30 cellular contexts compared by ENCODE assay signal in the genomic region with DNA sequence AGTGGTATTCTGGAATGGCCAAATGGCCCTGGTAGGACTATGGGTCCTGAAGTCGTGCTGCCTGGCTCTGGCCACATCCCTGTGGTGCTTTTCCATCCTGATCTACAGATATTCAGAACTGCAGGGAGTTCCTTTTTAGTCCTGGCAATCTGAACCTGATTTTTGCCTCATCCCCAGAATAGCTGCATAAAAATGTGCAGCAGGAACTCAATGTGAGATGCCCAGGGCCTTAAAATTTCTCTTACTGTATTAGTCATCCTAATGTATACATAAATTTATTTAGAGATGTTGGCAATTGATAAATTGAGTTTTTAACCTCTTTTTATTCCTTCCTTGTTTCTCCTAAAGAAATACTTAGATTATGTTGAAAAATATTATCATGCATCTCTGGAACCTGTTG. TPM values are rescaled to one million over a fixed set of nuclear protein-coding genes. Genes with fewer than 3 reads are reported as not detected.
"Had no signal": no experiment of that assay in that cellular context is flagged by ENCODE, and none has a peak within 500 bp of the region (broad histone marks: within the 10 kb centered on the region; RNA-seq: fewer than 3 reads in every experiment).

No MANE protein-coding gene starts in this region.

- H3K27ac ChIP-seq: coronary artery, dorsolateral prefrontal cortex, epithelial cell of prostate, esophagus squamous epithelium, gastrocnemius medialis, heart right ventricle, left lung, lower lobe of right lung had no signal

- DNase-seq: dermis blood vessel endothelial cell; dorsolateral prefrontal cortex; effector CD4-positive, alpha-beta T cell; effector memory CD4-positive, alpha-beta T cell; endodermal cell; erythroblast; esophagus squamous epithelium; foreskin fibroblast; foreskin melanocyte; gastrocnemius medialis; glutamatergic neuron; head of caudate nucleus; heart right ventricle; hippocampal formation; left cardiac atrium; left lung; left ventricle myocardium superior; lower lobe of right lung; mesenchymal stem cell; mucosa of descending colon; naive B cell had no signal

- H3K4me1 ChIP-seq: gastrocnemius medialis, left lung, lower lobe of right lung had no signal

- H3K4me3 Mint-ChIP-seq: endodermal cell, mesothelial cell of epicardium had no signal

- H3K4me1 Mint-ChIP-seq: endodermal cell, naive B cell had no signal

- H3K36me3 ChIP-seq: gastrocnemius medialis, heart right ventricle, left lung, lower lobe of right lung had no signal

- H3K9me3 Mint-ChIP-seq: endodermal cell had no signal

- H3K4me3 ChIP-seq: coronary artery, dorsolateral prefrontal cortex, esophagus squamous epithelium, gastrocnemius medialis, heart right ventricle, left lung, lower lobe of right lung, mucosa of descending colon had no signal

- H3K36me3 Mint-ChIP-seq: mesothelial cell of epicardium, naive B cell had no signal

- H3K27ac Mint-ChIP-seq: endodermal cell, mesothelial cell of epicardium, naive B cell had no signal

- H3K9me3 ChIP-seq: esophagus squamous epithelium, gastrocnemius medialis, heart right ventricle, lower lobe of right lung, mucosa of descending colon had no signal

- H3K27me3 ChIP-seq: dorsolateral prefrontal cortex, esophagus squamous epithelium, gastrocnemius medialis, left lung had no signal

- ATAC-seq: esophagus mucosa, gastrocnemius medialis, heart right ventricle, left cardiac atrium, left lung, left ventricle myocardium superior, lower lobe of right lung, mucosa of descending colon had no signal

RNA-seq across cellular contexts. Expression of a gene that starts 5.4 kb away (rescaled TPM):
- total RNA-seq: dermis blood vessel endothelial cell, endodermal cell, gastrocnemius medialis, glomerular endothelial cell, heart right ventricle, kidney epithelial cell, left cardiac atrium, left lung, left ventricle myocardium superior, lower lobe of right lung, lung microvascular endothelial cell, mesenteric fat pad, mucosa of descending colon, myocyte had no signal

RNA-seq across cellular contexts. Expression of a gene that starts 50.3 kb away (rescaled TPM):
- total RNA-seq: dermis blood vessel endothelial cell, dorsolateral prefrontal cortex, endodermal cell, gastrocnemius medialis, glomerular endothelial cell, heart right ventricle, kidney epithelial cell, left cardiac atrium, left lung, left ventricle myocardium superior, lower lobe of right lung, lung microvascular endothelial cell, mesenteric fat pad, mesothelial cell of epicardium, mucosa of descending colon had no signal
- polyA plus RNA-seq: heart right ventricle had no signal

RNA-seq across cellular contexts. Expression of a gene that starts 51.5 kb away (rescaled TPM):
- total RNA-seq: dermis blood vessel endothelial cell, glomerular endothelial cell, heart right ventricle, kidney epithelial cell, left cardiac atrium, left ventricle myocardium superior, lower lobe of right lung, lung microvascular endothelial cell, mesenteric fat pad, mesothelial cell of epicardium, mucosa of descending colon, myocyte had no signal
